ENCODE assay signal across 22 cellular contexts in genomic region chr9:90025816-90026215, GRCh38.
A peak's percentile ranks its signal among the peaks of the same experiment; 100 is the strongest.
DNase-seq lines count a peak whose midpoint lies in the region; ATAC-seq and TF ChIP-seq lines count a peak whose summit lies in the region.
"Had no signal": no experiment of that assay in that cellular context is flagged by ENCODE, and none has a peak within 500 bp of the region (broad histone marks: within the 10 kb centered on the region; RNA-seq: fewer than 3 reads in every experiment).

No MANE protein-coding gene starts in this region.

- no peaks in the 10 kb centered on the region for H3K27me3 ChIP-seq in spleen (replicated peaks in 1 of 7)
- H3K27me3 ChIP-seq: tibial artery had no signal

- no peak for ATAC-seq in HG03280 (IDR thresholded peaks at IDR 0.05; ENCODE audit: unreplicated experiment)
- ATAC-seq: left colon, T-helper 17 cell had no signal

- no peak for TF ChIP-seq POLR2A in spleen (IDR thresholded peaks at IDR 0.05)

- 56 to 76% (median 70%) methylated on average over 3 of the region's 3 CpGs for WGBS in spleen, 5 donors

- DNase-seq in HPDE6-E6E7 (ENCODE audit: extremely low spot score) (peak; percentile 87), SW480 (ENCODE audit: low spot score) (peak; percentile 31), iPS-NIHi11 (ENCODE audit: low spot score) (peak; percentile 25), spleen (peak; percentile 69), NAMALWA (ENCODE audit: low spot score) (no peak), Kasumi-1 (lab: John Stamatoyannopoulos, UW) (no peak)
- DNase-seq: activated CD4-positive, CD25-positive, alpha-beta regulatory T cell treated with anti-CD3 and anti-CD28 coated beads, Interleukin-2, amount 50 U/mL, for 72 hours; activated CD8-positive, alpha-beta memory T cell treated with anti-CD3 and anti-CD28 coated beads, Interleukin-2, amount 50 U/mL, for 4 hours; activated naive CD4-positive, alpha-beta T cell treated with anti-CD3 and anti-CD28 coated beads, Interleukin-2, amount 50 U/mL, for 16 hours; CD8-positive, alpha-beta memory T cell; cerebellar nuclear complex; GF-D8; head of caudate nucleus; left colon; NCI-H1694; NCI-H526; stimulated activated CD4-positive, alpha-beta T cell treated with anti-CD3 and anti-CD28 coated beads, Interleukin-2, amount 100 ng/mL, for 24 hours; stimulated activated CD8-positive, alpha-beta memory T cell treated with anti-CD3 and anti-CD28 coated beads, Interleukin-4, amount 100 ng/mL, for 48 hours; T-helper 17 cell; tibial artery had no signal

- H3K4me1 ChIP-seq in spleen: peaks cover 7 to 42% (median 26%) of the 10 kb centered on the region in 6 donors
- H3K4me1 ChIP-seq: prostate gland had no signal

- no peak overlapping the region for H3K27ac ChIP-seq in spleen
- H3K27ac ChIP-seq: prostate gland, tibial artery had no signal

- peaks cover 0 to 6% (median 0%) of the 10 kb centered on the region in 8 donors for H3K9me3 ChIP-seq in spleen
- H3K9me3 ChIP-seq: prostate gland, tibial artery had no signal

- intact Hi-C loops in spleen (cut with DNase I; ENCODE audit: low total_unique reads): no loop called here

- no peaks in the 10 kb centered on the region for H3K36me3 ChIP-seq in spleen
- H3K36me3 ChIP-seq: prostate gland, tibial artery had no signal

- no peak for TF ChIP-seq CTCF in spleen (IDR thresholded peaks at IDR 0.05 in 8 of 11, conservative IDR thresholded peaks at IDR 0.05 in 3 of 11)

- H3K4me3 ChIP-seq in spleen: no peak overlapping the region
- H3K4me3 ChIP-seq: prostate gland, tibial artery had no signal

Comparison
In these comparisons a context has a peak if more than half of its experiments do, and no peak if none do; other contexts are left out.
1. DNase-seq: peak in HPDE6-E6E7 (single experiment), SW480 (single experiment), iPS-NIHi11 (single experiment) and spleen (single experiment); none in NAMALWA (single experiment) and Kasumi-1 (0 of 2).